Comparison of ENCODE assay signal across 8 cellular contexts in the genomic region with DNA sequence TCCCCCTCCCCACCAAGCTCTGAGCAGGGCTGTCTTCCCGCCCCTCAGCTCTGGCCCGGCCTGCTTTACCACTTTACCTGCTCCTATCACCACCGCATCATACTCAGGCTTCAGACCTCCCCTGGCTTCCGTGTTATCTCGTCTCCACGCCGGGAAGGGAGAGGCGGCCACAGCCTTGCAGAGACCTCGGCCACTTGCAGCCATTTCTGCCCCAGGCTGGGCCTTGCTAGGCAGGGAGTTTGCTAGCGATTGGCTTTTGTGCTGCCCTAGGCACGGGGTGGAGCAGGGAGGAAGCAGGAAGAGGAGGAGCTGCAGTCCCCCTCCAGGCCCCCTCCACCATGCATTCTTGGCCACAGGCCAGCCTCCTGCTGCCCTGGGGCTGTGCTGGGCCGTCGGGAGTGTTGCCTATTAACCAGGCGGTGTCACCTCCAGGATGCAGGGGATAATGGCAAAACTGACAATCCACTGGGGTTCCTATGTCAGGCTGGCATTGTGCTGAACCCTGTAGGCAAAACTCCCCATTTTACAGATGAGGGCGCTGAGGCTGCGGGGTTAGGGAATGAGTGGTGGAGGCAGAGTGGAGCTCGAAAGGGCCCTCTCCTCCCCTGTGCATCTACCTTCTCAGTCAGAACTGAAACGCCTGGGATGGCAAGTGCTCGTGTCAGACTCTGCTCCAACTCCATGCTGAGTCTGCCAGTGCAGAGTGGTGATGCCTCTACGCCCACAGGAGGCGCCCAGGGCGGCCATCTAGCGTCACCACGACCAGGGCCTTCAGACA. TPM values are rescaled to one million over a fixed set of nuclear protein-coding genes. Genes with fewer than 3 reads are reported as not detected.
DNase-seq lines count a peak whose midpoint lies in the region; ATAC-seq and TF ChIP-seq lines count a peak whose summit lies in the region.

A gene (minus strand): TSS at position 251 of the 778 bp plus-strand sequence. CDS start 47 bp downstream, at position 204.

- H2AK5ac ChIP-seq in mesenchymal stem cell (ENCODE audit: low read length, severe bottlenecking): peak within 1 kb of the TSS; percentile 88

- DNase-seq in CD8-positive, alpha-beta memory T cell: peak in 4 of 5 donors; percentile 52 to 63 (median 58)
- DNase-seq in HEK293T (ENCODE audit: extremely low spot score): peak; percentile 85
- DNase-seq in NCI-H345 (lab: John Stamatoyannopoulos, UW): peak; percentile 88
- DNase-seq in activated T-cell treated with anti-CD3 and anti-CD28 coated beads for 4 hours: peak; percentile 9
- DNase-seq in epithelial cell of prostate (ENCODE audit: low read depth, low spot score): peak; percentile 55
- DNase-seq in mesenchymal stem cell: peak; percentile 90
- no peak for DNase-seq in stimulated activated naive B cell treated with anti-CD40 and anti-IgM and Interleukin-4, amounts not matched to agents 10 μg/mL and 1 μg/mL and 100 μg/mL, for 72 hours

- POLR2A ChIA-PET in CD8-positive, alpha-beta memory T cell (lab: Charles Lee): interaction anchor here (0.5 kb wide), 1 partner anchor 301 kb away, joined by 3 read pairs; no protein-coding TSS in a partner anchor
- POLR2A ChIA-PET in HEK293T (lab: Yijun Ruan, JAX): interaction anchor here (0.6 to 0.8 kb wide), 5 partner anchors 9 to 46 kb away, joined by 3 to 5 read pairs (median 3); no protein-coding TSS in a partner anchor

- H2BK12ac ChIP-seq in mesenchymal stem cell (ENCODE audit: low read length in 2 of 2): peak within 1 kb of the TSS; percentile 45 to 80

- H3K36me3 Mint-ChIP-seq in CD8-positive, alpha-beta memory T cell: peaks cover 0 to 42% (median 6%) of the 10 kb centered on the region in 3 donors
- peaks cover 16 to 22% of the 10 kb centered on the region in 2 donors for H3K36me3 Mint-ChIP-seq in stimulated activated naive B cell treated with anti-CD40 and anti-IgM and Interleukin-4, amounts not matched to agents 10 μg/mL and 1 μg/mL and 100 μg/mL, for 72 hours

- H3K14ac ChIP-seq in mesenchymal stem cell (ENCODE audit: low read length in 2 of 2): peak within 1 kb of the TSS in 1 of 2 experiments; percentile 78

- 37% methylated on average over 23 of the region's 24 CpGs for WGBS in mesenchymal stem cell

- H3K4me3 ChIP-seq in CD8-positive, alpha-beta memory T cell (ENCODE audit: low read length): peak within 1 kb of the TSS; percentile 68
- peak within 1 kb of the TSS; percentile 60 to 80 for H3K4me3 ChIP-seq in mesenchymal stem cell (ENCODE audit: insufficient read depth in 1 of 2, low read depth in 1 of 2, low read length in 2 of 2)

- peak within 1 kb of the TSS; percentile 77 for H3K4me2 ChIP-seq in mesenchymal stem cell (ENCODE audit: low read length, poor library complexity, severe bottlenecking)

- peak within 1 kb of the TSS; percentile 86 to 98 (median 95) for H3K4me3 Mint-ChIP-seq in CD8-positive, alpha-beta memory T cell
- H3K4me3 Mint-ChIP-seq in stimulated activated naive B cell treated with anti-CD40 and anti-IgM and Interleukin-4, amounts not matched to agents 10 μg/mL and 1 μg/mL and 100 μg/mL, for 72 hours: peak within 1 kb of the TSS; percentile 83 to 86

- peaks cover 16% of the 10 kb centered on the region for H3K4me1 ChIP-seq in CD8-positive, alpha-beta memory T cell (ENCODE audit: insufficient read depth, low read length)
- H3K4me1 ChIP-seq in mesenchymal stem cell (ENCODE audit: control insufficient read depth, insufficient read depth, low read depth, low read length): peaks cover 28% of the 10 kb centered on the region

- H3K9ac ChIP-seq in mesenchymal stem cell (ENCODE audit: low read length): peak within 1 kb of the TSS; percentile 86

- H3K23ac ChIP-seq in mesenchymal stem cell (ENCODE audit: low read length in 2 of 2): no peak within 1 kb of the TSS

- peaks cover 6% of the 10 kb centered on the region for H3K36me3 ChIP-seq in CD8-positive, alpha-beta memory T cell (ENCODE audit: insufficient read depth, low read length)
- H3K36me3 ChIP-seq in mesenchymal stem cell (ENCODE audit: control insufficient read depth in 1 of 2, insufficient read depth in 2 of 2, low read depth in 1 of 2, low read length in 2 of 2): peaks cover 46 to 48% of the 10 kb centered on the region in 2 experiments

- no peaks in the 10 kb centered on the region for H3K9me3 ChIP-seq in CD8-positive, alpha-beta memory T cell (ENCODE audit: low read length)
- H3K9me3 ChIP-seq in mesenchymal stem cell (ENCODE audit: control insufficient read depth, low read length): no peaks in the 10 kb centered on the region

- H3K79me1 ChIP-seq in mesenchymal stem cell (replicated peaks; ENCODE audit: low read length, poor library complexity, severe bottlenecking): peaks cover 8% of the 10 kb centered on the region

- H2AFZ ChIP-seq in mesenchymal stem cell (ENCODE audit: low read depth, low read length): peak within 1 kb of the TSS; percentile 55

- peak within 1 kb of the TSS; percentile 98 for H4K91ac ChIP-seq in mesenchymal stem cell (ENCODE audit: low read length)

- no peaks in the 10 kb centered on the region for H3K9me3 Mint-ChIP-seq in CD8-positive, alpha-beta memory T cell
- no peaks in the 10 kb centered on the region for H3K9me3 Mint-ChIP-seq in stimulated activated naive B cell treated with anti-CD40 and anti-IgM and Interleukin-4, amounts not matched to agents 10 μg/mL and 1 μg/mL and 100 μg/mL, for 72 hours

- ATAC-seq in stimulated activated naive B cell treated with anti-CD40 and anti-IgM and Interleukin-4, amounts not matched to agents 10 μg/mL and 1 μg/mL and 100 μg/mL, for 72 hours (replicated peaks): peak; percentile 61 to 70
- no peak for ATAC-seq in GM19023 (IDR thresholded peaks at IDR 0.05; ENCODE audit: unreplicated experiment)

- peak within 1 kb of the TSS; percentile 52 for H3K27ac ChIP-seq in CD8-positive, alpha-beta memory T cell (ENCODE audit: low read depth, low read length)
- H3K27ac ChIP-seq in epithelial cell of prostate: peak within 1 kb of the TSS; percentile 38
- H3K27ac ChIP-seq in mesenchymal stem cell (ENCODE audit: low read length, poor library complexity, severe bottlenecking): peak within 1 kb of the TSS; percentile 91

- H3K4ac ChIP-seq in mesenchymal stem cell (ENCODE audit: low read depth in 1 of 2, low read length in 2 of 2): peak within 1 kb of the TSS; percentile 85 to 96

- H3K18ac ChIP-seq in mesenchymal stem cell (ENCODE audit: low read depth in 1 of 2, low read length in 2 of 2): peak within 1 kb of the TSS; percentile 93 to 98

- H2BK120ac ChIP-seq in mesenchymal stem cell (ENCODE audit: low read depth, low read length): peak within 1 kb of the TSS; percentile 61

- H3K4me1 Mint-ChIP-seq in CD8-positive, alpha-beta memory T cell: peaks cover 17 to 36% (median 30%) of the 10 kb centered on the region in 3 donors
- H3K4me1 Mint-ChIP-seq in stimulated activated naive B cell treated with anti-CD40 and anti-IgM and Interleukin-4, amounts not matched to agents 10 μg/mL and 1 μg/mL and 100 μg/mL, for 72 hours: peaks cover 15 to 26% of the 10 kb centered on the region in 2 donors

- peak within 1 kb of the TSS; percentile 88 for H2BK5ac ChIP-seq in mesenchymal stem cell (ENCODE audit: low read depth, low read length, poor library complexity, severe bottlenecking)

- peak within 1 kb of the TSS; percentile 98 for H4K8ac ChIP-seq in mesenchymal stem cell (ENCODE audit: low read length)

- no peaks in the 10 kb centered on the region for H3K27me3 Mint-ChIP-seq in CD8-positive, alpha-beta memory T cell
- no peaks in the 10 kb centered on the region for H3K27me3 Mint-ChIP-seq in stimulated activated naive B cell treated with anti-CD40 and anti-IgM and Interleukin-4, amounts not matched to agents 10 μg/mL and 1 μg/mL and 100 μg/mL, for 72 hours

- CTCF ChIA-PET in CD8-positive, alpha-beta memory T cell (lab: Charles Lee): interaction anchor here (1.5 kb wide), 1 partner anchor 10 kb away, joined by 7 read pairs; no protein-coding TSS in a partner anchor
- CTCF ChIA-PET in HEK293T (lab: Yijun Ruan, JAX): interaction anchor here (1.1 kb wide), 1 partner anchor 8 kb away, joined by 3 read pairs; no protein-coding TSS in a partner anchor

- peak within 1 kb of the TSS; percentile 7 for H2BK15ac ChIP-seq in mesenchymal stem cell (ENCODE audit: low read depth, poor library complexity, severe bottlenecking)

- H3K27ac Mint-ChIP-seq in CD8-positive, alpha-beta memory T cell: peak within 1 kb of the TSS; percentile 67 to 98 (median 94)
- H3K27ac Mint-ChIP-seq in stimulated activated naive B cell treated with anti-CD40 and anti-IgM and Interleukin-4, amounts not matched to agents 10 μg/mL and 1 μg/mL and 100 μg/mL, for 72 hours: peak within 1 kb of the TSS; percentile 93

- H3K27me3 ChIP-seq in CD8-positive, alpha-beta memory T cell (ENCODE audit: insufficient read depth, low read length, poor library complexity, severe bottlenecking): no peaks in the 10 kb centered on the region
- no peaks in the 10 kb centered on the region for H3K27me3 ChIP-seq in mesenchymal stem cell (ENCODE audit: control insufficient read depth in 1 of 2, insufficient read depth in 1 of 2, low read length in 2 of 2)

TF ChIP-seq in HEK293T, 16 proteins besides CTCF, POLR2A, EP300 and RAD21:
- no peak for TF ChIP-seq CTBP1 (IDR thresholded peaks at IDR 0.05; ENCODE audit: borderline replicate concordance)
- peak; percentile 27; the same call in 1 of the 2 replicates for TF ChIP-seq L3MBTL2 (conservative IDR thresholded peaks at IDR 0.05)
TF ChIP-seq in HEK293T: peak in this region for 1.

RNA-seq across cellular contexts. Expression of the gene that starts here (rescaled TPM):
- total RNA-seq in CD8-positive, alpha-beta memory T cell: 1 to 10 TPM; 3.6 to 4.0 TPM
- 5.3 TPM for polyA plus RNA-seq in CD8-positive, alpha-beta memory T cell
- polyA plus RNA-seq in mesenchymal stem cell (2013, experiment 1 of 2): 4.8 TPM
- 5.4 TPM for polyA plus RNA-seq in mesenchymal stem cell (2013, experiment 2 of 2)

Comparison
In these comparisons a context has a peak if more than half of its experiments do, and no peak if none do; other contexts are left out.
1. H3K27ac ChIP-seq: peak in every context shown above with its lines; median percentile 91 in mesenchymal stem cell; 52 in CD8-positive, alpha-beta memory T cell; 38 in epithelial cell of prostate.